9 cellular contexts compared by ENCODE assay signal in the genomic region with DNA sequence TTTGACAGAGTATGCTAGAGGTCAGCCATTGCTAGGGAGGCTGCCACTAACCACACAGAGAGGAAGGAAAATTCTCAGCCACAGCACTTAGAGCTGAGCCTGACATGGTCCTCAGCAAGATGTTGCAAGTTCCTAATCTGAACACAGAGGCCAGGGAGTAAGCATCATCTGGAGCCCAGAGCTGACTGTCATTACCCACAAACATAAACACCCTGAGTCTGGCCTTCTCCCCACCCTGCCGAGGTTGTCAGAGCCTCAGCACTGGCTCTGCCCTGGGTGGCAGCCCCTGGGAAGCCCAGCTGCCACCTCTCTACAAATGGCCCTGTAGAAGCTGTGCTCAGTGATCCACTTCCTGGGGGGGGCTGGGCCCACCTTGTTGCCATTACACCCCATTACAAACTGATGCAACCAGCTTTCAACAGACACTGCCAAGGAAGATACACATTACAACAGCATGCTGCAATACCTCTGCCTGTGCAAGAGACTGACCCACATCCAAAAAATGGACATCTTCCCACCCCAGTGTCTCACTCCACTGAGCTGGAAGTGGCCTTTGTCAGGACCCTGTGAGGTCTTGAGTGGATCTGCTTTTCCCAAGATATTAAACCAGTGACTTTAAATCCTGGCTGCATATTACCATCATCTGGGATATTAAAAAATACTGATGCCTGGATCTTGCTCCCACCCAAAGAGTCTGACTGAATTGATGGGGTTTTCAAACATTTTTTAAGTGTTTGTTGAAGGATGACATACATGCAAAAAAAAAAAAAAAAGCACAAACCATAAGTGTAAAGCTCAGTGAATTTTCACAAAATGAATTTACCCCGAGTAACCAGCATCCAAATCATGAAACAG. TPM values are rescaled to one million over a fixed set of nuclear protein-coding genes. Genes with fewer than 3 reads are reported as not detected.
DNase-seq lines count a peak whose midpoint lies in the region; ATAC-seq, FAIRE-seq and TF ChIP-seq lines count a peak whose summit lies in the region.
"Had no signal": no experiment of that assay in that cellular context is flagged by ENCODE, and none has a peak within 500 bp of the region (broad histone marks: within the 10 kb centered on the region; RNA-seq: fewer than 3 reads in every experiment).

No MANE protein-coding gene starts in this region.

- H3K27me3 ChIP-seq in MG63: no peaks in the 10 kb centered on the region
- no peaks in the 10 kb centered on the region for H3K27me3 ChIP-seq in left lung
- H3K27me3 ChIP-seq in foreskin keratinocyte: no peaks in the 10 kb centered on the region

- POLR2A ChIA-PET in activated naive CD8-positive, alpha-beta T cell treated with anti-CD3 and anti-CD28 coated beads, Interleukin-2, amount 10 ng/mL, durations not matched to agents 7 days and 5 days (lab: Charles Lee): interaction anchor here (1.0 to 8.3 kb wide), 16 partner anchors 8 to 409 kb away, joined by 3 to 334 read pairs (median 10); partner anchors contain the start of genes GDF9, IRF1 and UQCRQ

- TF ChIP-seq CTCF in left lung (IDR thresholded peaks at IDR 0.05) (no peak), foreskin keratinocyte (conservative IDR thresholded peaks at IDR 0.05) (no peak)

- intact Hi-C loops in left lung (cut with DNase I): no loop called here

- peaks cover 43 to 93% of the 10 kb centered on the region in 2 donors for H3K4me1 ChIP-seq in left lung
- H3K4me1 ChIP-seq in foreskin keratinocyte: peaks cover 15% of the 10 kb centered on the region

- no peak overlapping the region for H3K4me3 ChIP-seq in MG63
- H3K4me3 ChIP-seq in left lung: no peak overlapping the region

- H3K36me3 ChIP-seq in MG63 (peaks cover 3% of the 10 kb centered on the region; the same call in 1 of the 2 replicates), left lung (peaks cover 0 to 7% of the 10 kb centered on the region in 2 donors)

- no peaks in the 10 kb centered on the region for H3K9me3 ChIP-seq in MG63
- no peaks in the 10 kb centered on the region for H3K9me3 ChIP-seq in left lung

- peaks cover 52% of the 10 kb centered on the region for H3K36me3 Mint-ChIP-seq in activated naive CD8-positive, alpha-beta T cell treated with anti-CD3 and anti-CD28 coated beads, Interleukin-2, amount 10 ng/mL, durations not matched to agents 7 days and 5 days

- H3K4me3 Mint-ChIP-seq in activated naive CD8-positive, alpha-beta T cell treated with anti-CD3 and anti-CD28 coated beads, Interleukin-2, amount 10 ng/mL, durations not matched to agents 7 days and 5 days: peak overlapping the region; percentile 66
- H3K4me3 Mint-ChIP-seq: nephron had no signal

- H3K27ac ChIP-seq in left lung: peak overlapping the region; percentile 88 to 98
- H3K27ac ChIP-seq in foreskin keratinocyte: no peak overlapping the region

- no peak for DNase-seq in GM19239 (ENCODE audit: insufficient read length, low spot score)
- DNase-seq in MG63: peak; percentile 73
- DNase-seq in activated naive CD8-positive, alpha-beta T cell treated with anti-CD3 and anti-CD28 coated beads, Interleukin-2, amount 10 ng/mL, durations not matched to agents 7 days and 5 days: peak; percentile 70
- DNase-seq in left lung: peak; percentile 49 to 82
- DNase-seq in foreskin keratinocyte: no peak
- no peak for DNase-seq in ureter (ENCODE audit: low spot score)
- DNase-seq in stimulated activated CD4-positive, alpha-beta T cell treated with anti-CD3 and anti-CD28 coated beads, Interleukin-2, amount 100 ng/mL, for 48 hours: no peak

- ATAC-seq in activated naive CD8-positive, alpha-beta T cell treated with anti-CD3 and anti-CD28 coated beads, Interleukin-2, amount 10 ng/mL, durations not matched to agents 7 days and 5 days (ENCODE audit: low read depth): peak; percentile 66
- peak; percentile 65 for ATAC-seq in left lung
- ATAC-seq in HG03045 (IDR thresholded peaks at IDR 0.05; ENCODE audit: unreplicated experiment): no peak
- ATAC-seq in foreskin keratinocyte: no peak

- H3K4me1 Mint-ChIP-seq in activated naive CD8-positive, alpha-beta T cell treated with anti-CD3 and anti-CD28 coated beads, Interleukin-2, amount 10 ng/mL, durations not matched to agents 7 days and 5 days: peaks cover 84% of the 10 kb centered on the region

- H3K27me3 Mint-ChIP-seq in activated naive CD8-positive, alpha-beta T cell treated with anti-CD3 and anti-CD28 coated beads, Interleukin-2, amount 10 ng/mL, durations not matched to agents 7 days and 5 days: no peaks in the 10 kb centered on the region

- H3K27ac Mint-ChIP-seq in activated naive CD8-positive, alpha-beta T cell treated with anti-CD3 and anti-CD28 coated beads, Interleukin-2, amount 10 ng/mL, durations not matched to agents 7 days and 5 days: peak overlapping the region; percentile 99

- peak; percentile 33 for FAIRE-seq in GM19239 (lab: Jason Lieb, UNC)

- H3K9me3 Mint-ChIP-seq in activated naive CD8-positive, alpha-beta T cell treated with anti-CD3 and anti-CD28 coated beads, Interleukin-2, amount 10 ng/mL, durations not matched to agents 7 days and 5 days: no peaks in the 10 kb centered on the region

RNA-seq across cellular contexts. Expression of gene IRF1, which starts 33.0 kb away (rescaled TPM):
- total RNA-seq in MG63 (2014; rRNA removed; shearing (Covaris generic); ENCODE audit: low replicate concordance): 14.2 and 34.7 TPM in 2 replicates
- 100 to 1,000 TPM; 228 to 238 TPM for total RNA-seq in activated naive CD8-positive, alpha-beta T cell treated with anti-CD3 and anti-CD28 coated beads, Interleukin-2, amount 10 ng/mL, durations not matched to agents 7 days and 5 days
- total RNA-seq in left lung (10 to 100 TPM; 41.4 to 93.3 TPM), foreskin keratinocyte (24.0 and 31.5 TPM in 2 replicates), ureter (40.8 TPM)
- polyA plus RNA-seq in foreskin keratinocyte: 18.0 and 22.7 TPM in 2 replicates

Comparison
In these comparisons a context has a peak if more than half of its experiments do, and no peak if none do; other contexts are left out.
1. DNase-seq: peak in MG63 (single experiment), activated naive CD8-positive, alpha-beta T cell treated with anti-CD3 and anti-CD28 coated beads, Interleukin-2, amount 10 ng/mL, durations not matched to agents 7 days and 5 days (single experiment) and left lung (2 of 2); none in GM19239 (single experiment), foreskin keratinocyte (0 of 2), ureter (single experiment) and stimulated activated CD4-positive, alpha-beta T cell treated with anti-CD3 and anti-CD28 coated beads, Interleukin-2, amount 100 ng/mL, for 48 hours (0 of 2).
2. ATAC-seq: peak in activated naive CD8-positive, alpha-beta T cell treated with anti-CD3 and anti-CD28 coated beads, Interleukin-2, amount 10 ng/mL, durations not matched to agents 7 days and 5 days (single experiment) and left lung (single experiment); none in HG03045 (single experiment) and foreskin keratinocyte (single experiment).